23 cellular contexts compared by ENCODE assay signal in the genomic region with DNA sequence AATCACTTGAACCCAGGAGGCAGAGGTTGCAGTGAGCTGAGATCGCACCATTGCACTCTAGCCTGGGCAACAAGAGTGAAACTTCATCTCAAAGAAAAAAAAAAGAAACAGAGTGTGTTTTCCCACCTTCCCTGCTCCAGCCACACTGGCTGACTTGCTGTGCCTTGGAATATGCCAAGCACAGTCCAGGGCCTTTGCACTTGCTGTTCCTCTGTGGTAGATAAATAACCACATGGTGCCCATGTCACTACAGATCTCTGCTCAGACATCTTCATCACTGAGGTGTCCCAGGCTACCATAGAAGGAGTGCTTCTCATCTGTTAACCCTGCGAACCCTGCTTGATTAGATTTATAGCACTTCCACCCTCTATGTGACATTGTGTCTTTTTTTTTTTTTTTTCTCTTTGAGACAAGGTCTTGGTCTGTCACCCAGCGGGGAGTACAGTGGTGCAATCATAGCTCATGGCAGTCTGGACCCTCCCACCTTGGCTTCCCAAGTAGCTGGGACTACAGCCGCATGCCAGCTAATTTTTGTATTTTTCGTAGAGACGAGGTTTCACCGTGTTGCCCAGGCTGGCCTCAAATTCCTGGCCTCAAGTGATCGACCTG. TPM values are rescaled to one million over a fixed set of nuclear protein-coding genes. Genes with fewer than 3 reads are reported as not detected.
DNase-seq lines count a peak whose midpoint lies in the region; TF ChIP-seq lines count a peak whose summit lies in the region.
"Had no signal": no experiment of that assay in that cellular context is flagged by ENCODE, and none has a peak within 500 bp of the region (broad histone marks: within the 10 kb centered on the region; RNA-seq: fewer than 3 reads in every experiment).

No MANE protein-coding gene starts in this region.

- H3K9ac ChIP-seq in BLaER1 (no peak overlapping the region), SU-DHL-6 (ENCODE audit: low read length) (peak overlapping the region; percentile 64; the same call in 1 of the 2 replicates)

- H3K4me1 ChIP-seq in BLaER1 (peaks cover 99% of the 10 kb centered on the region), tibial nerve (peaks cover 0 to 33% (median 15%) of the 10 kb centered on the region in 4 donors)
- H3K4me1 ChIP-seq: BE2C, SJCRH30 had no signal

- TF ChIP-seq EP300 in tibial nerve (IDR thresholded peaks at IDR 0.05), result no peak

- no peaks in the 10 kb centered on the region for H3K9me2 ChIP-seq in SU-DHL-6 (replicated peaks; ENCODE audit: insufficient read depth, low read length)

- peaks cover 96% of the 10 kb centered on the region for H4K20me1 ChIP-seq in BLaER1
- no peaks in the 10 kb centered on the region for H4K20me1 ChIP-seq in SU-DHL-6 (ENCODE audit: low read depth, low read length)

- 81 to 94% methylated on average over 8 of the region's 8 CpGs for WGBS in tibial nerve, 2 donors

- H2AFZ ChIP-seq in SU-DHL-6 (ENCODE audit: low read depth, low read length, severe bottlenecking), result no peak overlapping the region

- H3K4me3 Mint-ChIP-seq in nephron progenitor cell, result no peak overlapping the region
- H3K4me3 Mint-ChIP-seq: CD8-positive, alpha-beta T cell had no signal

- peaks cover 90% of the 10 kb centered on the region for H3K79me2 ChIP-seq in SU-DHL-6 (ENCODE audit: insufficient read depth, low read length)

- H3K36me3 ChIP-seq in BLaER1 (peaks cover 14% of the 10 kb centered on the region), SU-DHL-6 (ENCODE audit: low read length) (0 out of 2 replicates have a peak, but pooled peaks cover 2% of the 10 kb centered on the region), tibial nerve (peaks cover 0 to 4% (median 0%) of the 10 kb centered on the region in 3 donors)

- H3K27ac ChIP-seq in BLaER1, result peak overlapping the region; percentile 92
- peak overlapping the region; percentile 99 for H3K27ac ChIP-seq in SU-DHL-6 (ENCODE audit: low read depth, low read length)
- H3K27ac ChIP-seq in tibial nerve, result no peak overlapping the region
- H3K27ac ChIP-seq: SJCRH30 had no signal

- POLR2A ChIA-PET in HEK293T (lab: Yijun Ruan, JAX), result no interaction called here

- no peaks in the 10 kb centered on the region for H3K27me3 Mint-ChIP-seq in nephron progenitor cell (ENCODE audit: low read depth, poor library complexity)

- peak overlapping the region; percentile 87 for H3K4me2 ChIP-seq in BLaER1
- peak overlapping the region; percentile 91 for H3K4me2 ChIP-seq in SU-DHL-6 (ENCODE audit: low read depth, low read length, poor library complexity, severe bottlenecking)

- TF ChIP-seq POLR2A in tibial nerve (IDR thresholded peaks at IDR 0.05), result no peak

- peaks cover 85% of the 10 kb centered on the region for H3F3A ChIP-seq in SU-DHL-6 (ENCODE audit: insufficient read depth)

- DNase-seq in HEK293T (ENCODE audit: extremely low spot score) (no peak), nephron progenitor cell (no peak), tibial nerve (ENCODE audit: low spot score in 2 of 2) (no peak), NCI-H526 treated with DMSO at 0.1 percent for 48 hours (lab: John Stamatoyannopoulos, UW) (no peak), amygdala (lab: John Stamatoyannopoulos, UW) (no peak), DMS 273 (lab: John Stamatoyannopoulos, UW; ENCODE audit: unreplicated experiment) (no peak)
- DNase-seq: BE2C; Calu3; CD8-positive, alpha-beta T cell; DMS53; GOT3; KG1; NCI-H1092; NCI-H146; NCI-H2081; NCI-H446 treated with DMSO at 0.1 percent for 48 hours; NCI-H748 treated with DMSO at 0.1 percent for 48 hours; NK-92 treated with Interleukin-12 subunit alpha and Interleukin-12 subunit beta, amount 100 ng/mL, for 24 hours; PC-3; RPMI8226; SJCRH30 had no signal

- peaks cover 55% of the 10 kb centered on the region for H3K36me3 Mint-ChIP-seq in nephron progenitor cell (ENCODE audit: low read depth)

- peaks cover 45% of the 10 kb centered on the region for H3K4me1 Mint-ChIP-seq in nephron progenitor cell

- peaks cover 24% of the 10 kb centered on the region for H3K9me3 Mint-ChIP-seq in nephron progenitor cell
- H3K9me3 Mint-ChIP-seq: CD8-positive, alpha-beta T cell had no signal

- TF ChIP-seq CTCF in SU-DHL-6 (IDR thresholded peaks at IDR 0.05; ENCODE audit: insufficient read depth, low read length, poor library complexity, severe bottlenecking), result no peak
- TF ChIP-seq CTCF in nephron progenitor cell (IDR thresholded peaks at IDR 0.05), result no peak
- TF ChIP-seq CTCF in tibial nerve (IDR thresholded peaks at IDR 0.05), result no peak

- H3K27ac Mint-ChIP-seq in nephron progenitor cell, result peak overlapping the region; percentile 51

- H3K27me3 ChIP-seq in BLaER1, result no peaks in the 10 kb centered on the region
- no peaks in the 10 kb centered on the region for H3K27me3 ChIP-seq in SU-DHL-6 (ENCODE audit: low read length)
- H3K27me3 ChIP-seq in tibial nerve, result no peaks in the 10 kb centered on the region
- H3K27me3 ChIP-seq: BE2C, SJCRH30 had no signal

- no peaks in the 10 kb centered on the region for H3K9me3 ChIP-seq in BLaER1
- no peaks in the 10 kb centered on the region for H3K9me3 ChIP-seq in SU-DHL-6 (ENCODE audit: insufficient read depth, low read length)
- H3K9me3 ChIP-seq in tibial nerve, result no peaks in the 10 kb centered on the region
- H3K9me3 ChIP-seq: BE2C, SJCRH30 had no signal

- no peak overlapping the region for H3K4me3 ChIP-seq in BLaER1
- H3K4me3 ChIP-seq in SU-DHL-6 (ENCODE audit: insufficient read depth, low read length, poor library complexity, severe bottlenecking), result no peak overlapping the region
- no peak overlapping the region for H3K4me3 ChIP-seq in tibial nerve
- H3K4me3 ChIP-seq: SJCRH30 had no signal

- CTCF ChIA-PET in HEK293T (lab: Yijun Ruan, JAX), result interaction anchor here (0.7 kb wide), 1 partner anchor 15 kb away, joined by 3 read pairs; no protein-coding TSS in a partner anchor

TF ChIP-seq in HEK293T, 16 proteins besides CTCF, POLR2A, EP300 and RAD21:
- TF ChIP-seq ZNF384 (IDR thresholded peaks at IDR 0.05) (peak; percentile 71), PKNOX1 (IDR thresholded peaks at IDR 0.05) (peak; percentile 38), SUZ12 (IDR thresholded peaks at IDR 0.05) (no peak), TARDBP (IDR thresholded peaks at IDR 0.05) (no peak)

RNA-seq across cellular contexts. Expression of gene SMARCA4, which starts 10.4 kb away (rescaled TPM):
- total RNA-seq in tibial nerve, result 100 to 1,000 TPM in 1 of 4 donors, 10 to 100 TPM in 3; 54.2 to 122 (median 73.9) TPM

RNA-seq across cellular contexts. Expression of gene TIMM29, which starts 42.6 kb away (rescaled TPM):
- 10 to 100 TPM; 27.1 to 40.4 (median 32.8) TPM for total RNA-seq in tibial nerve

RNA-seq across cellular contexts. Expression of gene YIPF2, which starts 42.8 kb away (rescaled TPM):
- total RNA-seq in tibial nerve, result 10 to 100 TPM; 50.0 to 69.3 (median 56.4) TPM

Comparison
In these comparisons a context has a peak if more than half of its experiments do, and no peak if none do; other contexts are left out.
1. H3K27ac ChIP-seq: peak in BLaER1 (single experiment) and SU-DHL-6 (single experiment); none in tibial nerve (0 of 4).